In genomic region chr14:58327019-58327418, GRCh38 we compare ENCODE assay signal across 13 cellular contexts. TPM values are rescaled to one million over a fixed set of nuclear protein-coding genes. Genes with fewer than 3 reads are reported as not detected.
DNase-seq lines count a peak whose midpoint lies in the region; ATAC-seq lines count a peak whose summit lies in the region.
"Had no signal": no experiment of that assay in that cellular context is flagged by ENCODE, and none has a peak within 500 bp of the region (broad histone marks: within the 10 kb centered on the region; RNA-seq: fewer than 3 reads in every experiment).

No MANE protein-coding gene starts in this region.

- no peak overlapping the region for H3K4me3 Mint-ChIP-seq in activated naive CD8-positive, alpha-beta T cell
- H3K4me3 Mint-ChIP-seq in activated naive CD8-positive, alpha-beta T cell treated with anti-CD3 and anti-CD28 coated beads for 36 hours, result no peak overlapping the region
- H3K4me3 Mint-ChIP-seq: GM23338 had no signal

- ATAC-seq in esophagus mucosa, result peak; percentile 52
- ATAC-seq in GM21447 (IDR thresholded peaks at IDR 0.05; ENCODE audit: unreplicated experiment), result no peak
- no peak for ATAC-seq in GM19452 (IDR thresholded peaks at IDR 0.05; ENCODE audit: unreplicated experiment)
- ATAC-seq: GM12878, GM23338 had no signal

- H3K36me3 Mint-ChIP-seq in activated naive CD8-positive, alpha-beta T cell, result peaks cover 4% of the 10 kb centered on the region
- peaks cover 15% of the 10 kb centered on the region for H3K36me3 Mint-ChIP-seq in activated naive CD8-positive, alpha-beta T cell treated with anti-CD3 and anti-CD28 coated beads for 36 hours

- no peaks in the 10 kb centered on the region for H3K9me3 Mint-ChIP-seq in activated naive CD8-positive, alpha-beta T cell (ENCODE audit: low read depth)
- no peaks in the 10 kb centered on the region for H3K9me3 Mint-ChIP-seq in activated naive CD8-positive, alpha-beta T cell treated with anti-CD3 and anti-CD28 coated beads for 36 hours
- H3K9me3 Mint-ChIP-seq: GM23338 had no signal

- H3K27ac Mint-ChIP-seq in activated naive CD8-positive, alpha-beta T cell, result peak overlapping the region; percentile 41
- no peak overlapping the region for H3K27ac Mint-ChIP-seq in activated naive CD8-positive, alpha-beta T cell treated with anti-CD3 and anti-CD28 coated beads for 36 hours
- H3K27ac Mint-ChIP-seq: GM23338 had no signal

- DNase-seq in DMS 273 (lab: John Stamatoyannopoulos, UW; ENCODE audit: unreplicated experiment) (peak; percentile 2), DMS 273 treated with DMSO at 0.1 percent for 48 hours (lab: John Stamatoyannopoulos, UW) (no peak), amygdala (lab: John Stamatoyannopoulos, UW) (no peak)
- no peak for DNase-seq in activated naive CD8-positive, alpha-beta T cell treated with anti-CD3 and anti-CD28 coated beads for 36 hours
- DNase-seq: AML-193, DMS79, H7 had no signal

- peaks cover 13% of the 10 kb centered on the region for H3K4me1 Mint-ChIP-seq in activated naive CD8-positive, alpha-beta T cell (ENCODE audit: low read depth)
- peaks cover 20% of the 10 kb centered on the region for H3K4me1 Mint-ChIP-seq in activated naive CD8-positive, alpha-beta T cell treated with anti-CD3 and anti-CD28 coated beads for 36 hours

- H3K27me3 Mint-ChIP-seq in activated naive CD8-positive, alpha-beta T cell, result no peaks in the 10 kb centered on the region
- H3K27me3 Mint-ChIP-seq in activated naive CD8-positive, alpha-beta T cell treated with anti-CD3 and anti-CD28 coated beads for 36 hours, result no peaks in the 10 kb centered on the region

RNA-seq across cellular contexts. Expression of gene ARID4A, which starts 28.7 kb away (rescaled TPM):
- 10 to 100 TPM; 18.6 to 19.8 TPM for total RNA-seq in activated naive CD8-positive, alpha-beta T cell treated with anti-CD3 and anti-CD28 coated beads for 36 hours
- total RNA-seq in esophagus mucosa, result 9.5 TPM
